In the genomic region with DNA sequence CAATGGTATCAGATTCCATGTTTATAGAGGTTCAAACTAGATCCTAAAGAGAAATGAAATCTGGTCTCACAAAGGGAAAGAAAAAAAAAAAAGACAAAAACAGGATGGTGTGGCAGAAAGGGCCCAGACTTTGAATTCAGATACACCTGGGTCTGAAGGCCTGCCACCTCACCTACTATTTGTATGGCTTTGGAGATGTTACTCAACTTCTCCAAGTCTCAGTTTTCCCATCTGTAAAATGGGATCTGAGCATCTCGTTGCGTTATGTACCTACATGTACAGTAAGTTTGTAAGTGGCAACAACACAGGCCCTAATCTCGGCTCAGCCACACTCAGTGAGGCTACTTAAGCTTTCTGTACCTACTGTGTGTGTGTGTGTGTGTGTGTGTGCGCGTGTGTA, we compare ENCODE assay signal across 17 cellular contexts.
"Had no signal": no experiment of that assay in that cellular context is flagged by ENCODE, and none has a peak within 500 bp of the region (broad histone marks: within the 10 kb centered on the region; RNA-seq: fewer than 3 reads in every experiment).

No MANE protein-coding gene starts in this region.

- H3K4me2 ChIP-seq: neural progenitor cell had no signal

- H3K9me3 ChIP-seq: esophagus muscularis mucosa, left lung, prostate gland, spleen, thyroid gland had no signal

- H3K9ac ChIP-seq: neural progenitor cell had no signal

- H2AFZ ChIP-seq: neural progenitor cell had no signal

- H3K36me3 ChIP-seq: esophagus muscularis mucosa, left lung, neural progenitor cell, prostate gland, spleen, thyroid gland, WERI-Rb-1 had no signal

- H3K4me1 ChIP-seq: neural progenitor cell, prostate gland had no signal

- H3K27me3 ChIP-seq: esophagus muscularis mucosa, thyroid gland had no signal

- H3K4me3 ChIP-seq: esophagus muscularis mucosa, left lung, neural progenitor cell, prostate gland, spleen, thyroid gland had no signal

- DNase-seq: activated CD4-positive, alpha-beta T cell treated with anti-CD3 and anti-CD28 coated beads, Interleukin-2, amount 50 U/mL, for 48 hours; activated gamma-delta T cell treated with Interleukin-2 at 50 U/mL for 16 hours; activated T-cell treated with anti-CD3 and anti-CD28 coated beads for 4 hours; effector memory CD4-positive, alpha-beta T cell; kidney; left lung; naive thymus-derived CD4-positive, alpha-beta T cell; spleen; stimulated activated naive CD4-positive, alpha-beta T cell; T-helper 2 cell; thyroid gland; WERI-Rb-1 had no signal

- ATAC-seq: activated naive CD4-positive, alpha-beta T cell treated with anti-CD3 and anti-CD28 coated beads, Interleukin-2, amount 50 U/mL, for 72 hours; left lung; naive thymus-derived CD4-positive, alpha-beta T cell; sciatic nerve had no signal

- H3K27ac ChIP-seq: left lung, neural progenitor cell, spleen, thyroid gland, WERI-Rb-1 had no signal
